ENCODE assay signal across 1 cellular context in the genomic region with DNA sequence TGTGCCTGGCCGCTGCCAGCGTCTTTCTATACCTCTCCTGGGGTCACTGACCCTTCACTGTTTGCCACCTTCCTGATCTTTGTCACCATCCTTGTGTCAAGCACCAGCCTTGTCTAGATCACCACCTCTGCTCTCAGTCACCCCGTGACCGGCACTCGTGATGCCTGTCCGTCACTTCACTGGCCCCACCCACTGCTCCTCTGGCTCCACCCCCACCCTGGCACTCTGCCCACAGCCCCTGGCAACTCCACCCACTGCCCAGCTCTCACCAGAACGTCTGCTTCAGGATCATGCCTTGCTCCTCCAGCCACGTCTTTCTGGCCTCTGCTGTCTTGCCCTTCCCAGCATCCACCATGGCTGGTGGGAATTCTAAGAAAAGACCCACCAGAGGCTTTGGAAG.
TF ChIP-seq lines count a peak whose summit lies in the region.

No MANE protein-coding gene starts in this region.

TF ChIP-seq in endothelial cell of umbilical vein, 7 proteins besides CTCF, POLR2A, EP300 and RAD21 (continued from another document):
- TF ChIP-seq JUN (IDR thresholded peaks at IDR 0.05; ENCODE audit: borderline replicate concordance, insufficient read depth, insufficient read length, low read depth) = no peak
- TF ChIP-seq, protein P1, sequence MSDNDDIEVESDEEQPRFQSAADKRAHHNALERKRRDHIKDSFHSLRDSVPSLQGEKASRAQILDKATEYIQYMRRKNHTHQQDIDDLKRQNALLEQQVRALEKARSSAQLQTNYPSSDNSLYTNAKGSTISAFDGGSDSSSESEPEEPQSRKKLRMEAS (IDR thresholded peaks at IDR 0.05; ENCODE audit: insufficient read depth, insufficient read length) = no peak
